1 cellular context compared by ENCODE assay signal in the genomic region with DNA sequence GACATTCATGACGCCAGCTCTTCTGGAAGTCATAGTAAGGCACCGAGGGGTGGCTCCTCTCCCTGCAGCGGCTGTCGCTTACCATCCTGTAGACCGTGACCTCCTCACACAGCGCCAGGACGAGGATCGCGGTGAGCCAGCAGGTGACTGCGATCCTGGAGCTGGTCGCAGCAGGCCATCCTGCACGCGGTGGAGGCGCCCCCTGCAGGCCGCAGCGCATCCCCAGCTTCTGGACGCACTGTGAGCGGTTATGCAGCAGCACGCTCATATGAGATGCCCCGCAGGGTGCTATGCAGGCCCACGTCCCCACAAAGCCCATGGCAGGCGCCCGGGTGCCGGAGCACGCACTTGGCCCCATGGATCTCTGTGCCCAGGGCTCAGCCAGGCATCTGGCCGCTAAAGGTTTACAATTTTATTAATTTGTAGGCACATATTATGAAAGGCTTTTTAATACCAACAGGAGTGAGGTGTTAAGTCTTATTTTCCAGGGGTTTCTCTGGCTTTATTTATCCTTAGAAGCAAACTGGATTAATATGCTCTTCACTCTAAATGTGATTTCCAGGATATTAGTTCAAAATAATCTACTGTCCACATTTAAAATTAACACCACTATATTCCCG.
A peak's percentile ranks its signal among the peaks of the same experiment; 100 is the strongest.
TF ChIP-seq lines count a peak whose summit lies in the region.

No MANE protein-coding gene starts in this region.

TF ChIP-seq in HepG2, 621 proteins besides CTCF, POLR2A, EP300 and RAD21:
- no peak for TF ChIP-seq ZNF792 (CRISPR knock-in tag; IDR thresholded peaks at IDR 0.05)
- TF ChIP-seq ZNF768 (CRISPR knock-in tag; IDR thresholded peaks at IDR 0.05): peak; percentile 38; the same call in 1 of the 2 replicates
- peak; percentile 92; the same call in 1 of the 2 replicates for TF ChIP-seq ZBTB38 (CRISPR knock-in tag; IDR thresholded peaks at IDR 0.05)
- TF ChIP-seq STAG1 (CRISPR knock-in tag; IDR thresholded peaks at IDR 0.05): peak; percentile 55
- 0 out of 2 replicates have a peak, but pooled peaks have one; percentile 25 for TF ChIP-seq ZMYM4 (CRISPR knock-in tag; IDR thresholded peaks at IDR 0.05)
- peak; percentile 39 for TF ChIP-seq XRCC5 (optimal IDR thresholded peaks at IDR 0.05; ENCODE audit: low read length)
- TF ChIP-seq, protein P1, sequence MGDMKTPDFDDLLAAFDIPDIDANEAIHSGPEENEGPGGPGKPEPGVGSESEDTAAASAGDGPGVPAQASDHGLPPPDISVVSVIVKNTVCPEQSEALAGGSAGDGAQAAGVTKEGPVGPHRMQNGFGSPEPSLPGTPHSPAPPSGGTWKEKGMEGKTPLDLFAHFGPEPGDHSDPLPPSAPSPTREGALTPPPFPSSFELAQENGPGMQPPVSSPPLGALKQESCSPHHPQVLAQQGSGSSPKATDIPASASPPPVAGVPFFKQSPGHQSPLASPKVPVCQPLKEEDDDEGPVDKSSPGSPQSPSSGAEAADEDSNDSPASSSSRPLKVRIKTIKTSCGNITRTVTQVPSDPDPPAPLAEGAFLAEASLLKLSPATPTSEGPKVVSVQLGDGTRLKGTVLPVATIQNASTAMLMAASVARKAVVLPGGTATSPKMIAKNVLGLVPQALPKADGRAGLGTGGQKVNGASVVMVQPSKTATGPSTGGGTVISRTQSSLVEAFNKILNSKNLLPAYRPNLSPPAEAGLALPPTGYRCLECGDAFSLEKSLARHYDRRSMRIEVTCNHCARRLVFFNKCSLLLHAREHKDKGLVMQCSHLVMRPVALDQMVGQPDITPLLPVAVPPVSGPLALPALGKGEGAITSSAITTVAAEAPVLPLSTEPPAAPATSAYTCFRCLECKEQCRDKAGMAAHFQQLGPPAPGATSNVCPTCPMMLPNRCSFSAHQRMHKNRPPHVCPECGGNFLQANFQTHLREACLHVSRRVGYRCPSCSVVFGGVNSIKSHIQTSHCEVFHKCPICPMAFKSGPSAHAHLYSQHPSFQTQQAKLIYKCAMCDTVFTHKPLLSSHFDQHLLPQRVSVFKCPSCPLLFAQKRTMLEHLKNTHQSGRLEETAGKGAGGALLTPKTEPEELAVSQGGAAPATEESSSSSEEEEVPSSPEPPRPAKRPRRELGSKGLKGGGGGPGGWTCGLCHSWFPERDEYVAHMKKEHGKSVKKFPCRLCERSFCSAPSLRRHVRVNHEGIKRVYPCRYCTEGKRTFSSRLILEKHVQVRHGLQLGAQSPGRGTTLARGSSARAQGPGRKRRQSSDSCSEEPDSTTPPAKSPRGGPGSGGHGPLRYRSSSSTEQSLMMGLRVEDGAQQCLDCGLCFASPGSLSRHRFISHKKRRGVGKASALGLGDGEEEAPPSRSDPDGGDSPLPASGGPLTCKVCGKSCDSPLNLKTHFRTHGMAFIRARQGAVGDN (CRISPR knock-in tag; IDR thresholded peaks at IDR 0.05): peak; percentile 32; the same call in 1 of the 2 replicates
- peak; percentile 52; the same call in 1 of the 2 replicates for TF ChIP-seq HOXA3 (CRISPR knock-in tag; IDR thresholded peaks at IDR 0.05)
- TF ChIP-seq IRX3 (CRISPR knock-in tag; IDR thresholded peaks at IDR 0.05; ENCODE audit: borderline replicate concordance, low read depth): no peak
- TF ChIP-seq, protein P2, sequence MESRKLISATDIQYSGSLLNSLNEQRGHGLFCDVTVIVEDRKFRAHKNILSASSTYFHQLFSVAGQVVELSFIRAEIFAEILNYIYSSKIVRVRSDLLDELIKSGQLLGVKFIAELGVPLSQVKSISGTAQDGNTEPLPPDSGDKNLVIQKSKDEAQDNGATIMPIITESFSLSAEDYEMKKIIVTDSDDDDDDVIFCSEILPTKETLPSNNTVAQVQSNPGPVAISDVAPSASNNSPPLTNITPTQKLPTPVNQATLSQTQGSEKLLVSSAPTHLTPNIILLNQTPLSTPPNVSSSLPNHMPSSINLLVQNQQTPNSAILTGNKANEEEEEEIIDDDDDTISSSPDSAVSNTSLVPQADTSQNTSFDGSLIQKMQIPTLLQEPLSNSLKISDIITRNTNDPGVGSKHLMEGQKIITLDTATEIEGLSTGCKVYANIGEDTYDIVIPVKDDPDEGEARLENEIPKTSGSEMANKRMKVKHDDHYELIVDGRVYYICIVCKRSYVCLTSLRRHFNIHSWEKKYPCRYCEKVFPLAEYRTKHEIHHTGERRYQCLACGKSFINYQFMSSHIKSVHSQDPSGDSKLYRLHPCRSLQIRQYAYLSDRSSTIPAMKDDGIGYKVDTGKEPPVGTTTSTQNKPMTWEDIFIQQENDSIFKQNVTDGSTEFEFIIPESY (CRISPR knock-in tag; IDR thresholded peaks at IDR 0.05): peak; percentile 98
- TF ChIP-seq, protein P3, sequence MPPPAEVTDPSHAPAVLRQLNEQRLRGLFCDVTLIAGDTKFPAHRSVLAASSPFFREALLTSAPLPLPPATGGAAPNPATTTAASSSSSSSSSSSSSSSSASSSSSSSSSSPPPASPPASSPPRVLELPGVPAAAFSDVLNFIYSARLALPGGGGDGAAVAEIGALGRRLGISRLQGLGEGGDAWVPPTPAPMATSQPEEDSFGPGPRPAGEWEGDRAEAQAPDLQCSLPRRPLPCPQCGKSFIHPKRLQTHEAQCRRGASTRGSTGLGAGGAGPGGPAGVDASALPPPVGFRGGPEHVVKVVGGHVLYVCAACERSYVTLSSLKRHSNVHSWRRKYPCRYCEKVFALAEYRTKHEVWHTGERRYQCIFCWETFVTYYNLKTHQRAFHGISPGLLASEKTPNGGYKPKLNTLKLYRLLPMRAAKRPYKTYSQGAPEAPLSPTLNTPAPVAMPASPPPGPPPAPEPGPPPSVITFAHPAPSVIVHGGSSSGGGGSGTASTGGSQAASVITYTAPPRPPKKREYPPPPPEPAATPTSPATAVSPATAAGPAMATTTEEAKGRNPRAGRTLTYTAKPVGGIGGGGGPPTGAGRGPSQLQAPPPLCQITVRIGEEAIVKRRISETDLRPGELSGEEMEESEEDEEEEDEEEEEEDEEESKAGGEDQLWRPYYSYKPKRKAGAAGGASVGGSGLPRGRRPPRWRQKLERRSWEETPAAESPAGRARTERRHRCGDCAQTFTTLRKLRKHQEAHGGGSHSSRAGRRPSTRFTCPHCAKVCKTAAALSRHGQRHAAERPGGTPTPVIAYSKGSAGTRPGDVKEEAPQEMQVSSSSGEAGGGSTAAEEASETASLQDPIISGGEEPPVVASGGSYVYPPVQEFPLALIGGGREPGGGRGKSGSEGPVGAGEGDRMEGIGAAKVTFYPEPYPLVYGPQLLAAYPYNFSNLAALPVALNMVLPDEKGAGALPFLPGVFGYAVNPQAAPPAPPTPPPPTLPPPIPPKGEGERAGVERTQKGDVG (CRISPR knock-in tag; IDR thresholded peaks at IDR 0.05; ENCODE audit: borderline replicate concordance): peak; percentile 69; the same call in 1 of the 2 replicates
- peak; percentile 25 for TF ChIP-seq AGO2 (optimal IDR thresholded peaks at IDR 0.05; ENCODE audit: low read depth, low read length)
- TF ChIP-seq, protein P4, sequence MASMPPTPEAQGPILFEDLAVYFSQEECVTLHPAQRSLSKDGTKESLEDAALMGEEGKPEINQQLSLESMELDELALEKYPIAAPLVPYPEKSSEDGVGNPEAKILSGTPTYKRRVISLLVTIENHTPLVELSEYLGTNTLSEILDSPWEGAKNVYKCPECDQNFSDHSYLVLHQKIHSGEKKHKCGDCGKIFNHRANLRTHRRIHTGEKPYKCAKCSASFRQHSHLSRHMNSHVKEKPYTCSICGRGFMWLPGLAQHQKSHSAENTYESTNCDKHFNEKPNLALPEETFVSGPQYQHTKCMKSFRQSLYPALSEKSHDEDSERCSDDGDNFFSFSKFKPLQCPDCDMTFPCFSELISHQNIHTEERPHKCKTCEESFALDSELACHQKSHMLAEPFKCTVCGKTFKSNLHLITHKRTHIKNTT (CRISPR knock-in tag; IDR thresholded peaks at IDR 0.05): no peak
